ENCODE assay signal across 23 cellular contexts in genomic region chr4:112357897-112358296, GRCh38.
"Had no signal": no experiment of that assay in that cellular context is flagged by ENCODE, and none has a peak within 500 bp of the region (broad histone marks: within the 10 kb centered on the region; RNA-seq: fewer than 3 reads in every experiment).

No MANE protein-coding gene starts in this region.

- H3K27me3 ChIP-seq: colonic mucosa, esophagus muscularis mucosa, esophagus squamous epithelium, foreskin keratinocyte, gastrocnemius medialis, heart left ventricle, heart right ventricle had no signal

- H3K27ac ChIP-seq: colonic mucosa, coronary artery, dorsolateral prefrontal cortex, epithelial cell of prostate, esophagus muscularis mucosa, esophagus squamous epithelium, foreskin keratinocyte, gastrocnemius medialis, heart left ventricle, heart right ventricle had no signal

- H3K4me1 ChIP-seq: colonic mucosa, esophagus muscularis mucosa, esophagus squamous epithelium, foreskin keratinocyte, gastrocnemius medialis, heart left ventricle, heart right ventricle had no signal

- H3K36me3 ChIP-seq: colonic mucosa, gastrocnemius medialis had no signal

- DNase-seq: colonic mucosa; cortex of kidney; dermis blood vessel endothelial cell; dorsolateral prefrontal cortex; effector CD4-positive, alpha-beta T cell; effector CD8-positive, alpha-beta T cell; effector memory CD4-positive, alpha-beta T cell; effector memory CD8-positive, alpha-beta T cell; endodermal cell; erythroblast; esophagus squamous epithelium; foreskin fibroblast; foreskin keratinocyte; foreskin melanocyte; gastrocnemius medialis; glutamatergic neuron; head of caudate nucleus; heart left ventricle; heart right ventricle had no signal

- H3K4me3 ChIP-seq: colonic mucosa, coronary artery, dorsolateral prefrontal cortex, esophagus muscularis mucosa, esophagus squamous epithelium, gastrocnemius medialis, heart left ventricle, heart right ventricle had no signal

- ATAC-seq: effector memory CD8-positive, alpha-beta T cell; esophagus mucosa; foreskin keratinocyte; gastrocnemius medialis; heart left ventricle; heart right ventricle had no signal

- H3K9me3 ChIP-seq: colonic mucosa, esophagus muscularis mucosa, gastrocnemius medialis had no signal
